ENCODE assay signal across 13 cellular contexts in the genomic region with DNA sequence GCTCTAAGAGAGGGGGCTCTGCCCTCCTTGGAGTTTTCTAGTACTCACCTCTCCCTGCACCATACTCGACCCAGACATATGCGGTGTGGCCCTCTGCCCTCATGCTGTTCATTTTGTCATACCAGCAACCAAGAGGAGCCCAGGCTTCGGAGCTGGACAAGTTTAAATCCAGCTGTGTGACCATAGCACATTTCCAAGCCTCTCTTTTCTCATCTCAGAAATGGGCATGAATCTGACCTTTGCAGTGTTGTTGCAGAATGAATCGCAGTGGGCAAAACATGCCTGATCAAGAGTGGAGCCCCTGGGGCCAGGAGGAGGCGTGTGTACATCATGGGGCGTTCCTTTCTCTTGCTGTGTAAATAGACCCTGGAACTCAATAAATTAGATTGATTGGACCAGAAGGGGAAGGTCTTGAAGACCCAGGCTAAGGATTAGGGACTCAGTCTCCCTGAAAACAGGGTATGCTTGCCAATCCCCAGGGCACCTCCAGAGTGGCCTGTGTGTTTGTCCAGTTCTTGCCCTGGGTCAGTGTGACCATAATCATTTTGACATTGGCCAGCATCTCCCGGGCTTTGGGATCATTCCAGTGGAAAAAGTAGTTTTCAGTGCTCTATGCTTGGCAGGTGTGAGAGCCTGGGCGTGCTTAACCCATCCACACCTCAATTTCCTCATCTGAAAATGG. TPM values are rescaled to one million over a fixed set of nuclear protein-coding genes. Genes with fewer than 3 reads are reported as not detected.
DNase-seq lines count a peak whose midpoint lies in the region; ATAC-seq, FAIRE-seq and TF ChIP-seq lines count a peak whose summit lies in the region.
"Had no signal": no experiment of that assay in that cellular context is flagged by ENCODE, and none has a peak within 500 bp of the region (broad histone marks: within the 10 kb centered on the region; RNA-seq: fewer than 3 reads in every experiment).

No MANE protein-coding gene starts in this region.

- peak overlapping the region; percentile 96 for H3K18ac ChIP-seq in H1 (ENCODE audit: extremely low read depth, low read length)

- peak overlapping the region; percentile 75; the same call in 1 of the 2 replicates for H2BK20ac ChIP-seq in H1 (ENCODE audit: low read length)

- ATAC-seq in CD8-positive, alpha-beta T cell, result no peak
- no peak for ATAC-seq in HG03571 (IDR thresholded peaks at IDR 0.05; ENCODE audit: unreplicated experiment)
- ATAC-seq: GM12878 had no signal

- H3K4me3 Mint-ChIP-seq in CD8-positive, alpha-beta T cell, result no peak overlapping the region
- H3K4me3 Mint-ChIP-seq in IgD-negative memory B cell (no peak overlapping the region), neural progenitor cell (no peak overlapping the region)
- H3K4me3 Mint-ChIP-seq: activated CD4-positive, alpha-beta memory T cell treated with anti-CD3 and anti-CD28 coated beads for 36 hours had no signal

- H3K4me3 ChIP-seq in CD8-positive, alpha-beta T cell (ENCODE audit: low read depth, low read length), result no peak overlapping the region
- H3K4me3 ChIP-seq in H1 (ENCODE audit: extremely low read depth in 1 of 4, insufficient read depth in 2 of 4, low read depth in 3 of 4, low read length in 4 of 4), result no peak overlapping the region
- no peak overlapping the region for H3K4me3 ChIP-seq in neural progenitor cell
- H3K4me3 ChIP-seq in mammary epithelial cell (replicated peaks in 1 of 3; ENCODE audit: insufficient read depth in 1 of 3, low read depth in 2 of 3, low read length in 3 of 3), result no peak overlapping the region
- H3K4me3 ChIP-seq: GM12878 had no signal

- no peak for FAIRE-seq in H1 (lab: Jason Lieb, UNC)
- FAIRE-seq: GM12878 had no signal

- no peak overlapping the region for H2AFZ ChIP-seq in H1 (ENCODE audit: low read length)
- no peak overlapping the region for H2AFZ ChIP-seq in neural progenitor cell (replicated peaks)
- no peak overlapping the region for H2AFZ ChIP-seq in mammary epithelial cell (ENCODE audit: low read depth, low read length)

- H3K4me2 ChIP-seq in H1 (ENCODE audit: insufficient read depth in 1 of 2, low read depth in 2 of 2, low read length in 2 of 2) (peak overlapping the region; percentile 16 to 67; a peak in 2 of 4 replicates), neural progenitor cell (no peak overlapping the region), mammary epithelial cell (ENCODE audit: insufficient read depth, low read depth, low read length) (no peak overlapping the region)

- H3K27me3 ChIP-seq in CD8-positive, alpha-beta T cell (ENCODE audit: insufficient read depth, low read length), result no peaks in the 10 kb centered on the region
- H3K27me3 ChIP-seq in H1 (replicated peaks in 1 of 4; ENCODE audit: control insufficient read depth in 3 of 4, extremely low read depth in 1 of 4, insufficient read depth in 3 of 4, low read length in 3 of 4) (no peaks in the 10 kb centered on the region), neural progenitor cell (no peaks in the 10 kb centered on the region), mammary epithelial cell (ENCODE audit: insufficient read depth, low read length) (no peaks in the 10 kb centered on the region)

- no peaks in the 10 kb centered on the region for H3K27me3 Mint-ChIP-seq in CD8-positive, alpha-beta T cell (ENCODE audit: low read depth)
- peaks cover 5% of the 10 kb centered on the region for H3K27me3 Mint-ChIP-seq in IgD-negative memory B cell
- peaks cover 6% of the 10 kb centered on the region for H3K27me3 Mint-ChIP-seq in neural progenitor cell (ENCODE audit: insufficient read depth, low read depth)
- H3K27me3 Mint-ChIP-seq: activated CD4-positive, alpha-beta memory T cell treated with anti-CD3 and anti-CD28 coated beads for 36 hours; type B pancreatic cell had no signal

- no TSS peak for BruUV-seq in mammary epithelial cell (replicated peaks; lab: Mats Ljungman, UMichigan)

- no peaks in the 10 kb centered on the region for H3K23me2 ChIP-seq in H1 (ENCODE audit: low read depth, low read length)

- H3F3A ChIP-seq in neural progenitor cell (ENCODE audit: low read depth), result peaks cover 41% of the 10 kb centered on the region

- H3K9me3 Mint-ChIP-seq in CD8-positive, alpha-beta T cell, result no peaks in the 10 kb centered on the region
- peaks cover 0 to 2% (median 0%) of the 10 kb centered on the region in 3 donors for H3K9me3 Mint-ChIP-seq in IgD-negative memory B cell
- H3K9me3 Mint-ChIP-seq in neural progenitor cell, result no peaks in the 10 kb centered on the region
- H3K9me3 Mint-ChIP-seq: activated CD4-positive, alpha-beta memory T cell treated with anti-CD3 and anti-CD28 coated beads for 36 hours; type B pancreatic cell had no signal

- no peak overlapping the region for H4K8ac ChIP-seq in H1 (ENCODE audit: extremely low read depth, insufficient read depth, low read length)

- WGBS in H1 (ENCODE audit: extremely low coverage in 1 of 2, insufficient coverage in 1 of 2, insufficient read length in 1 of 2, insufficient replicate concordance in 2 of 2, low coverage in 1 of 2, low lambda C conversion rate in 2 of 2, missing lambda C conversion rate in 1 of 2), 2 experiments, result 82% methylated on average over 8 of the region's 8 CpGs; no CpG with 5 or more reads in 1 of the 2 experiments
- 88% methylated on average over 8 of the region's 8 CpGs for WGBS in mammary epithelial cell (ENCODE audit: low coverage, missing lambda C conversion rate)

- H2BK12ac ChIP-seq in H1 (ENCODE audit: low read depth, low read length), result peak overlapping the region; percentile 44; the same call in 1 of the 2 replicates

- H3K4me1 Mint-ChIP-seq in CD8-positive, alpha-beta T cell (ENCODE audit: low read depth), result peaks cover 23% of the 10 kb centered on the region
- H3K4me1 Mint-ChIP-seq in IgD-negative memory B cell (no peaks in the 10 kb centered on the region), neural progenitor cell (peaks cover 81% of the 10 kb centered on the region)

- H3K79me1 ChIP-seq in H1 (ENCODE audit: low read depth, low read length), result peaks cover 14% of the 10 kb centered on the region; the same call in 1 of the 2 replicates

- intact Hi-C loops in CD8-positive, alpha-beta T cell (cut with DNase I, micrococcal nuclease), result no loop called here
- intact Hi-C loops in mammary epithelial cell (cut with micrococcal nuclease), result no loop called here

- peak overlapping the region; percentile 57; the same call in 1 of the 2 replicates for H2AK5ac ChIP-seq in H1 (ENCODE audit: low read depth, low read length)

- peaks cover 2% of the 10 kb centered on the region for H3K36me3 Mint-ChIP-seq in CD8-positive, alpha-beta T cell
- no peaks in the 10 kb centered on the region for H3K36me3 Mint-ChIP-seq in IgD-negative memory B cell
- H3K36me3 Mint-ChIP-seq in neural progenitor cell, result peaks cover 6% of the 10 kb centered on the region
- H3K36me3 Mint-ChIP-seq: activated CD4-positive, alpha-beta memory T cell treated with anti-CD3 and anti-CD28 coated beads for 36 hours had no signal

- no peak for TF ChIP-seq EP300 in H1 (IDR thresholded peaks at IDR 0.05; ENCODE audit: borderline replicate concordance in 1 of 2, low read depth in 2 of 2, low read length in 2 of 2)

- peak overlapping the region; percentile 1 for H2BK120ac ChIP-seq in H1 (replicated peaks; ENCODE audit: low read depth, low read length)

- POLR2A ChIA-PET in CD8-positive, alpha-beta T cell (lab: Charles Lee), result no interaction called here
- POLR2A ChIA-PET in H1 (lab: Charles Lee; ENCODE audit: partially characterized antibody), result interaction anchor here (1.9 to 3.2 kb wide), 2 partner anchors 10 to 14 kb away, joined by 6 to 16 read pairs; no protein-coding TSS in a partner anchor

- peak overlapping the region; percentile 10 for H3K27ac Mint-ChIP-seq in CD8-positive, alpha-beta T cell
- H3K27ac Mint-ChIP-seq in IgD-negative memory B cell (peak overlapping the region in 2 of 3 donors; percentile 80 to 82), neural progenitor cell (peak overlapping the region; percentile 27)
- H3K27ac Mint-ChIP-seq: activated CD4-positive, alpha-beta memory T cell treated with anti-CD3 and anti-CD28 coated beads for 36 hours; type B pancreatic cell had no signal

- H3K4ac ChIP-seq in H1 (replicated peaks; ENCODE audit: insufficient read length, low read depth, low read length), result peak overlapping the region; percentile 16

- H3K36me3 ChIP-seq in CD8-positive, alpha-beta T cell (ENCODE audit: insufficient read depth, low read length), result no peaks in the 10 kb centered on the region
- peaks cover 0 to 4% (median 0%) of the 10 kb centered on the region in 4 experiments; a peak in 2 of 8 replicates for H3K36me3 ChIP-seq in H1 (ENCODE audit: control insufficient read depth in 2 of 4, insufficient read depth in 4 of 4, low read length in 3 of 4)
- no peaks in the 10 kb centered on the region for H3K36me3 ChIP-seq in neural progenitor cell
- H3K36me3 ChIP-seq in mammary epithelial cell (ENCODE audit: insufficient read depth, low read length), result no peaks in the 10 kb centered on the region

- no peak for TF ChIP-seq POLR2A in H1 (IDR thresholded peaks at IDR 0.05; ENCODE audit: control extremely low read depth in 1 of 2, low read depth in 2 of 2, low read length in 2 of 2)

- H3K14ac ChIP-seq in H1 (ENCODE audit: insufficient read length), result no peak overlapping the region

- no peak overlapping the region for H4K5ac ChIP-seq in H1 (ENCODE audit: insufficient read length, low read depth, low read length)

- H3K79me2 ChIP-seq in H1 (ENCODE audit: control insufficient read depth in 1 of 2, insufficient read depth in 2 of 2, low read length in 2 of 2) (peaks cover 0 to 25% of the 10 kb centered on the region in 2 experiments; a peak in 1 of 4 replicates), neural progenitor cell (ENCODE audit: low read depth) (peaks cover 12% of the 10 kb centered on the region), mammary epithelial cell (ENCODE audit: insufficient read depth, low read length) (no peaks in the 10 kb centered on the region)

- H3K9me3 ChIP-seq in CD8-positive, alpha-beta T cell (ENCODE audit: low read length), result no peaks in the 10 kb centered on the region
- H3K9me3 ChIP-seq in H1 (ENCODE audit: insufficient read depth in 2 of 2, low read depth in 1 of 2, low read length in 1 of 2) (no peaks in the 10 kb centered on the region), neural progenitor cell (ENCODE audit: low read depth) (no peaks in the 10 kb centered on the region), mammary epithelial cell (replicated peaks; ENCODE audit: insufficient read depth, low read length) (no peaks in the 10 kb centered on the region)

- 0 out of 2 replicates have a peak overlapping the region, but pooled peaks have one; percentile 61 for H2BK15ac ChIP-seq in H1 (ENCODE audit: low read length)

- no peak overlapping the region for H3K56ac ChIP-seq in H1 (replicated peaks; ENCODE audit: insufficient read length, low read depth, low read length)

- no peak for TF ChIP-seq CTCF in CD8-positive, alpha-beta T cell (IDR thresholded peaks at IDR 0.05)
- TF ChIP-seq CTCF in H1 (IDR thresholded peaks at IDR 0.05; ENCODE audit: control extremely low read depth in 1 of 3, insufficient read depth in 1 of 3, low read depth in 1 of 3, low read length in 3 of 3) (no peak), neural progenitor cell (IDR thresholded peaks at IDR 0.05) (no peak), mammary epithelial cell (conservative IDR thresholded peaks at IDR 0.05 in 1 of 2, IDR thresholded peaks at IDR 0.05 in 1 of 2; ENCODE audit: extremely low read depth in 1 of 2, insufficient read depth in 1 of 2, low read depth in 1 of 2, low read length in 2 of 2) (no peak)

- H3K27ac ChIP-seq in CD8-positive, alpha-beta T cell (ENCODE audit: low read depth, low read length), result no peak overlapping the region
- H3K27ac ChIP-seq in H1 (ENCODE audit: low read depth, low read length) (no peak overlapping the region), neural progenitor cell (no peak overlapping the region), mammary epithelial cell (ENCODE audit: insufficient read depth, low read depth, low read length) (no peak overlapping the region)

- no peak for TF ChIP-seq RAD21 in H1 (IDR thresholded peaks at IDR 0.05 in 1 of 2, conservative IDR thresholded peaks at IDR 0.05 in 1 of 2; ENCODE audit: low read depth in 2 of 2, low read length in 2 of 2)

- DNase-seq in CD8-positive, alpha-beta T cell, result no peak
- DNase-seq in H1 (ENCODE audit: low read depth in 1 of 2, low spot score in 2 of 2) (no peak), neural progenitor cell (ENCODE audit: low spot score) (no peak), mammary epithelial cell (no peak), COLO829 (ENCODE audit: low spot score) (no peak)
- DNase-seq: activated CD4-positive, alpha-beta memory T cell treated with anti-CD3 and anti-CD28 coated beads for 36 hours; NCI-H1436; NCI-H345; stimulated activated CD4-positive, alpha-beta T cell treated with anti-CD3 and anti-CD28 coated beads, Interleukin-4, amount 100 ng/mL, for 4 hours had no signal

- dilution Hi-C loops in mammary epithelial cell (cut with HindIII; ENCODE audit: low sequenced_read_pairs), result no loop called here

- H2BK5ac ChIP-seq in H1 (ENCODE audit: low read depth, low read length), result peak overlapping the region; percentile 66; the same call in 1 of the 2 replicates

- no peak overlapping the region for H3K23ac ChIP-seq in H1 (ENCODE audit: insufficient read length)

- in situ Hi-C loops in mammary epithelial cell (cut with MboI; ENCODE audit: low sequenced_read_pairs in 2 of 2), result no loop called here

- CTCF ChIA-PET in CD8-positive, alpha-beta T cell (lab: Charles Lee), result interaction anchor here (0.9 to 1.9 kb wide), 2 partner anchors 11 to 154 kb away, joined by 3 to 6 read pairs; no protein-coding TSS in a partner anchor
- CTCF ChIA-PET in H1 (lab: Charles Lee; ENCODE audit: partially characterized antibody), result interaction anchor here (0.7 to 8.0 kb wide), 12 partner anchors 10 to 74 kb away, joined by 3 to 56 read pairs (median 4); no protein-coding TSS in a partner anchor
- CTCF ChIA-PET in mammary epithelial cell (lab: Charles Lee; ENCODE audit: low non-redundant PET), result no interaction called here

- no peak overlapping the region for H3K9ac ChIP-seq in H1 (replicated peaks in 1 of 4; ENCODE audit: extremely low read depth in 1 of 4, low read depth in 3 of 4, low read length in 3 of 4)
- H3K9ac ChIP-seq in neural progenitor cell, result no peak overlapping the region
- H3K9ac ChIP-seq in mammary epithelial cell (ENCODE audit: insufficient read depth, low read length), result no peak overlapping the region

- H4K20me1 ChIP-seq in H1 (replicated peaks in 1 of 2; ENCODE audit: control insufficient read depth in 1 of 2, insufficient read depth in 2 of 2, low read length in 2 of 2) (peaks cover 1 to 10% of the 10 kb centered on the region in 2 experiments), neural progenitor cell (ENCODE audit: low read depth) (peaks cover 100% of the 10 kb centered on the region), mammary epithelial cell (ENCODE audit: insufficient read depth, low read length) (no peaks in the 10 kb centered on the region)

- H3K4me1 ChIP-seq in CD8-positive, alpha-beta T cell (ENCODE audit: insufficient read depth, low read length), result peaks cover 6% of the 10 kb centered on the region
- H3K4me1 ChIP-seq in H1 (replicated peaks in 1 of 4; ENCODE audit: control insufficient read depth in 3 of 4, insufficient read depth in 4 of 4, low read length in 3 of 4), result peaks cover 35 to 76% (median 49%) of the 10 kb centered on the region in 4 experiments
- peaks cover 64% of the 10 kb centered on the region for H3K4me1 ChIP-seq in neural progenitor cell
- no peaks in the 10 kb centered on the region for H3K4me1 ChIP-seq in mammary epithelial cell (ENCODE audit: insufficient read depth, low read length)

- peak overlapping the region; percentile 39 for H4K91ac ChIP-seq in H1 (replicated peaks; ENCODE audit: insufficient read length, low read length)

RNA-seq across cellular contexts. Expression of a gene that starts 59.6 kb away (rescaled TPM):
- total RNA-seq in CD8-positive, alpha-beta T cell, result 10 to 100 TPM; 10.1 to 10.8 TPM
- polyA plus RNA-seq in IgD-negative memory B cell (4.6 TPM), H1 (2011; rRNA removed) (8.1 and 17.1 TPM in 2 replicates), mammary epithelial cell (5.9 TPM)
- 28.0 and 29.7 TPM in 2 replicates for total RNA-seq in H1 (2021; fragmentation: NEBNext Ultra II Directional; extraction: Animal tissue kit (Norgen Biotek cat#: 25700))
- 7.4 TPM for polyA plus RNA-seq in H1 (2011; cell fraction: cytosol; rRNA removed)
- 33.0 TPM for polyA plus RNA-seq in H1 (2011; cell fraction: nucleus; rRNA removed)
- polyA plus RNA-seq in H1 (2012, experiment 1 of 2), result 17.4 to 25.1 TPM (median 23.6 TPM) in 4 replicates
- polyA plus RNA-seq in H1 (2012, experiment 2 of 2), result 13.4 TPM
- polyA plus RNA-seq in H1 (2013, experiment 1 of 2), result 11.4 TPM
- polyA plus RNA-seq in H1 (2013, experiment 2 of 2), result 10.1 TPM
- polyA minus RNA-seq in H1 (2011; rRNA and poly(A)+ RNA removed), result 9.1 and 16.3 TPM in 2 replicates
- 19.2 TPM for polyA minus RNA-seq in H1 (2011; cell fraction: cytosol; rRNA and poly(A)+ RNA removed)
- 24.4 TPM for polyA minus RNA-seq in H1 (2011; cell fraction: nucleus; rRNA and poly(A)+ RNA removed)
- total RNA-seq in neural progenitor cell (ENCODE audit: low replicate concordance) (5.8 and 12.3 TPM in 2 replicates), mammary epithelial cell (10 to 100 TPM; 22.3 to 25.0 TPM)
- 16.3 TPM for polyA minus RNA-seq in mammary epithelial cell

Comparison
In these comparisons a context has a peak if more than half of its experiments do, and no peak if none do; other contexts are left out.
1. H3K27ac Mint-ChIP-seq: peak in every context shown above with its lines; median percentile 81 in IgD-negative memory B cell; 27 in neural progenitor cell; 10 in CD8-positive, alpha-beta T cell.
2. H3K4me2 ChIP-seq: peak in H1 (2 of 2); none in neural progenitor cell (single experiment) and mammary epithelial cell (single experiment).